Comparison of ENCODE assay signal across 1 cellular context in genomic region chr5:123813937-123814624, GRCh38.
TF ChIP-seq lines count a peak whose summit lies in the region.

No MANE protein-coding gene starts in this region.

TF ChIP-seq in SK-N-SH, 30 proteins besides CTCF, POLR2A, EP300 and RAD21 (continued from another document):
- TF ChIP-seq REST (IDR thresholded peaks at IDR 0.05; ENCODE audit: low read depth, low read length) (no peak), GATA2 (CRISPR knock-in tag; IDR thresholded peaks at IDR 0.05) (peak; percentile 80), PBX3 (IDR thresholded peaks at IDR 0.05) (peak; percentile 79), RCOR1 (IDR thresholded peaks at IDR 0.05; ENCODE audit: low read length) (peak; percentile 78), FOXM1 (IDR thresholded peaks at IDR 0.05; ENCODE audit: low read depth) (no peak), TAF1 (IDR thresholded peaks at IDR 0.05; ENCODE audit: borderline replicate concordance, low read depth, low read length) (0 out of 2 replicates have a peak, but pooled peaks have one; percentile 14), IRF3 (IDR thresholded peaks at IDR 0.05; ENCODE audit: low read depth, low read length) (no peak), CHD2 (IDR thresholded peaks at IDR 0.05; ENCODE audit: low read length, partially characterized antibody) (no peak), NRF1 (IDR thresholded peaks at IDR 0.05; ENCODE audit: low read depth, low read length) (no peak), ZBTB33 (IDR thresholded peaks at IDR 0.05; ENCODE audit: borderline replicate concordance, low read depth) (no peak), TCF12 (IDR thresholded peaks at IDR 0.05) (peak; percentile 60), TEAD4 (IDR thresholded peaks at IDR 0.05; ENCODE audit: borderline replicate concordance, insufficient read depth) (no peak), USF1 (IDR thresholded peaks at IDR 0.05; ENCODE audit: borderline replicate concordance, low read depth) (no peak), USF2 (IDR thresholded peaks at IDR 0.05; ENCODE audit: borderline replicate concordance, low read depth, low read length) (no peak), SMC3 (IDR thresholded peaks at IDR 0.05; ENCODE audit: low read depth, low read length) (no peak)
